Comparison of ENCODE assay signal across 1 cellular context in genomic region chr2:11742702-11743530, GRCh38.
TF ChIP-seq lines count a peak whose summit lies in the region.

No MANE protein-coding gene starts in this region.

TF ChIP-seq in H1, 55 proteins besides CTCF, POLR2A, EP300 and RAD21 (continued from another document):
- TF ChIP-seq CHD7 (IDR thresholded peaks at IDR 0.05; ENCODE audit: insufficient replicate concordance, low read length): no peak
- no peak for TF ChIP-seq SP4 (IDR thresholded peaks at IDR 0.05; ENCODE audit: low read length)
- TF ChIP-seq CBX5 (IDR thresholded peaks at IDR 0.05; ENCODE audit: low read depth, low read length): no peak
